Comparison of ENCODE assay signal across 18 cellular contexts in genomic region chr11:119993732-119994131, GRCh38.
A peak's percentile ranks its signal among the peaks of the same experiment; 100 is the strongest.
DNase-seq lines count a peak whose midpoint lies in the region; ATAC-seq, FAIRE-seq and TF ChIP-seq lines count a peak whose summit lies in the region.
"Had no signal": no experiment of that assay in that cellular context is flagged by ENCODE, and none has a peak within 500 bp of the region (broad histone marks: within the 10 kb centered on the region; RNA-seq: fewer than 3 reads in every experiment).

No MANE protein-coding gene starts in this region.

- H3K9ac ChIP-seq in H1 (replicated peaks in 1 of 4; ENCODE audit: extremely low read depth in 1 of 4, low read depth in 3 of 4, low read length in 3 of 4), result no peak overlapping the region
- H3K9ac ChIP-seq: GM23248 had no signal

- DNase-seq in NCI-H82 (lab: John Stamatoyannopoulos, UW) (peak; percentile 50), NCI-H82 treated with DMSO at 0.1 percent for 48 hours (lab: John Stamatoyannopoulos, UW; ENCODE audit: unreplicated experiment) (no peak), NCI-H345 treated with DMSO at 0.1 percent for 48 hours (lab: John Stamatoyannopoulos, UW; ENCODE audit: unreplicated experiment) (peak; percentile 24), H1 (ENCODE audit: low read depth in 1 of 2, low spot score in 2 of 2) (no peak), stomach (peak; percentile 92), T-helper 17 cell (no peak), kidney glomerular epithelial cell (lab: John Stamatoyannopoulos, UW) (no peak), GF-D8 (lab: John Stamatoyannopoulos, UW) (no peak)
- DNase-seq: activated CD4-positive, alpha-beta memory T cell treated with anti-CD3 and anti-CD28 coated beads for 36 hours; activated effector memory CD4-positive, alpha-beta T cell treated with Interleukin-2 at 50 U/mL for 16 hours; dorsolateral prefrontal cortex; EL; GM23248; KG1; psoas muscle; T1000; trophoblast cell had no signal

- TF ChIP-seq RAD21 in H1 (IDR thresholded peaks at IDR 0.05 in 1 of 2, conservative IDR thresholded peaks at IDR 0.05 in 1 of 2; ENCODE audit: low read depth in 2 of 2, low read length in 2 of 2), result peak; percentile 33 to 62

- peak overlapping the region; percentile 19; the same call in 1 of the 2 replicates for H3K18ac ChIP-seq in H1 (ENCODE audit: extremely low read depth, low read length)

- H4K5ac ChIP-seq in H1 (ENCODE audit: insufficient read length, low read depth, low read length), result no peak overlapping the region

- TF ChIP-seq POLR2A in H1 (IDR thresholded peaks at IDR 0.05; ENCODE audit: control extremely low read depth in 1 of 2, low read depth in 2 of 2, low read length in 2 of 2) (no peak), stomach (IDR thresholded peaks at IDR 0.05) (no peak)

- no peak overlapping the region for H3K4ac ChIP-seq in H1 (replicated peaks; ENCODE audit: insufficient read length, low read depth, low read length)

- H3K27ac Mint-ChIP-seq in T-helper 17 cell, result no peak overlapping the region
- H3K27ac Mint-ChIP-seq: activated CD4-positive, alpha-beta memory T cell treated with anti-CD3 and anti-CD28 coated beads for 36 hours had no signal

- no peaks in the 10 kb centered on the region for H3K23me2 ChIP-seq in H1 (ENCODE audit: low read depth, low read length)

- 81% methylated on average over 4 of the region's 4 CpGs; no CpG with 5 or more reads in 1 of the 2 experiments for WGBS in H1 (ENCODE audit: extremely low coverage in 1 of 2, insufficient coverage in 1 of 2, insufficient read length in 1 of 2, insufficient replicate concordance in 2 of 2, low coverage in 1 of 2, low lambda C conversion rate in 2 of 2, missing lambda C conversion rate in 1 of 2), 2 experiments
- WGBS in stomach, 5 donors, result 22 to 54% (median 33%) methylated on average over 4 of the region's 4 CpGs

- H2AFZ ChIP-seq in H1 (ENCODE audit: low read length), result no peak overlapping the region
- H2AFZ ChIP-seq: GM23248 had no signal

- no peaks in the 10 kb centered on the region for H4K20me1 ChIP-seq in H1 (replicated peaks in 1 of 2; ENCODE audit: control insufficient read depth in 1 of 2, insufficient read depth in 2 of 2, low read length in 2 of 2)

- H3K4me3 ChIP-seq in H1 (ENCODE audit: extremely low read depth in 1 of 4, insufficient read depth in 2 of 4, low read depth in 3 of 4, low read length in 4 of 4) (no peak overlapping the region), stomach (no peak overlapping the region)
- H3K4me3 ChIP-seq: dorsolateral prefrontal cortex, GM23248, psoas muscle had no signal

- no peak overlapping the region for H3K14ac ChIP-seq in H1 (ENCODE audit: insufficient read length)

- H4K8ac ChIP-seq in H1 (ENCODE audit: extremely low read depth, insufficient read depth, low read length), result no peak overlapping the region

- peaks cover 48% of the 10 kb centered on the region for H3K27me3 Mint-ChIP-seq in T-helper 17 cell

- no peak overlapping the region for H4K91ac ChIP-seq in H1 (replicated peaks; ENCODE audit: insufficient read length, low read length)

- TF ChIP-seq EP300 in H1 (IDR thresholded peaks at IDR 0.05; ENCODE audit: borderline replicate concordance in 1 of 2, low read depth in 2 of 2, low read length in 2 of 2) (no peak), stomach (IDR thresholded peaks at IDR 0.05) (no peak)

- H3K23ac ChIP-seq in H1 (ENCODE audit: insufficient read length), result no peak overlapping the region

- no peak overlapping the region; a peak in 1 of 4 replicates for H3K4me2 ChIP-seq in H1 (ENCODE audit: insufficient read depth in 1 of 2, low read depth in 2 of 2, low read length in 2 of 2)

- TF ChIP-seq CTCF in H1 (IDR thresholded peaks at IDR 0.05; ENCODE audit: control extremely low read depth in 1 of 3, insufficient read depth in 1 of 3, low read depth in 1 of 3, low read length in 3 of 3), result peak; percentile 9 to 25 (median 11); a peak in 3 of 4 replicates
- TF ChIP-seq CTCF in stomach (IDR thresholded peaks at IDR 0.05), result peak in 4 of 7 experiments; percentile 7 to 57 (median 24)

- no peak for FAIRE-seq in H1 (lab: Jason Lieb, UNC)
- FAIRE-seq: astrocyte had no signal

- peaks cover 0 to 9% (median 3%) of the 10 kb centered on the region in 4 experiments; a peak in 1 of 7 replicates for H3K4me1 ChIP-seq in H1 (replicated peaks in 1 of 4; ENCODE audit: control insufficient read depth in 3 of 4, insufficient read depth in 4 of 4, low read length in 3 of 4)
- peaks cover 0 to 21% (median 9%) of the 10 kb centered on the region in 4 donors for H3K4me1 ChIP-seq in stomach
- H3K4me1 ChIP-seq: psoas muscle had no signal

- POLR2A ChIA-PET in H1 (lab: Charles Lee; ENCODE audit: partially characterized antibody), result interaction anchor here (0.6 kb wide), 1 partner anchor 22 kb away, joined by 3 read pairs; no protein-coding TSS in a partner anchor

- no peaks in the 10 kb centered on the region for H3K79me1 ChIP-seq in H1 (ENCODE audit: low read depth, low read length)

- no peak overlapping the region for H3K4me3 Mint-ChIP-seq in T-helper 17 cell
- H3K4me3 Mint-ChIP-seq: activated CD4-positive, alpha-beta memory T cell treated with anti-CD3 and anti-CD28 coated beads for 36 hours had no signal

- no peaks in the 10 kb centered on the region for H3K4me1 Mint-ChIP-seq in T-helper 17 cell

- H3K27ac ChIP-seq in H1 (ENCODE audit: low read depth, low read length) (no peak overlapping the region), stomach (peak overlapping the region in 3 of 5 donors; percentile 38 to 62 (median 56))
- H3K27ac ChIP-seq: GM23248, psoas muscle had no signal

- no peak overlapping the region for H3K56ac ChIP-seq in H1 (replicated peaks; ENCODE audit: insufficient read length, low read depth, low read length)

- H3K27me3 ChIP-seq in H1 (replicated peaks in 1 of 4; ENCODE audit: control insufficient read depth in 3 of 4, extremely low read depth in 1 of 4, insufficient read depth in 3 of 4, low read length in 3 of 4) (no peaks in the 10 kb centered on the region), stomach (peaks cover 0 to 11% (median 0%) of the 10 kb centered on the region in 3 donors)
- H3K27me3 ChIP-seq: dorsolateral prefrontal cortex had no signal

- H2BK5ac ChIP-seq in H1 (ENCODE audit: low read depth, low read length), result no peak overlapping the region

- H2BK15ac ChIP-seq in H1 (ENCODE audit: low read length), result no peak overlapping the region; the same call in 1 of the 2 replicates

- no peak overlapping the region for H2BK20ac ChIP-seq in H1 (ENCODE audit: low read length)

- H3K36me3 Mint-ChIP-seq in T-helper 17 cell (ENCODE audit: low read depth), result no peaks in the 10 kb centered on the region
- H3K36me3 Mint-ChIP-seq: activated CD4-positive, alpha-beta memory T cell treated with anti-CD3 and anti-CD28 coated beads for 36 hours had no signal

- H3K36me3 ChIP-seq in H1 (ENCODE audit: control insufficient read depth in 2 of 4, insufficient read depth in 4 of 4, low read length in 3 of 4) (no peaks in the 10 kb centered on the region), stomach (no peaks in the 10 kb centered on the region)

- no peaks in the 10 kb centered on the region for H3K79me2 ChIP-seq in H1 (ENCODE audit: control insufficient read depth in 1 of 2, insufficient read depth in 2 of 2, low read length in 2 of 2)

- H2BK120ac ChIP-seq in H1 (replicated peaks; ENCODE audit: low read depth, low read length), result no peak overlapping the region

- CTCF ChIA-PET in H1 (lab: Charles Lee; ENCODE audit: partially characterized antibody), result interaction anchor here (0.6 to 1.4 kb wide), 13 partner anchors 8 to 347 kb away, joined by 3 to 9 read pairs (median 3); no protein-coding TSS in a partner anchor

- intact Hi-C loops in stomach (cut with DNase I; ENCODE audit: low total_unique reads), result no loop called here

- H2AK5ac ChIP-seq in H1 (ENCODE audit: low read depth, low read length), result no peak overlapping the region

- H3K9me3 ChIP-seq in H1 (ENCODE audit: insufficient read depth in 2 of 2, low read depth in 1 of 2, low read length in 1 of 2) (no peaks in the 10 kb centered on the region), stomach (no peaks in the 10 kb centered on the region), T-helper 17 cell (ENCODE audit: control insufficient read depth, low read length, poor library complexity, severe bottlenecking) (no peaks in the 10 kb centered on the region)
- H3K9me3 ChIP-seq: psoas muscle had no signal

- ATAC-seq in T-helper 17 cell, result no peak
- ATAC-seq: psoas muscle had no signal

- H2BK12ac ChIP-seq in H1 (ENCODE audit: low read depth, low read length), result no peak overlapping the region

TF ChIP-seq in H1, 55 proteins besides CTCF, POLR2A, EP300 and RAD21 (continues in another document):
- TF ChIP-seq GTF2F1 (IDR thresholded peaks at IDR 0.05; ENCODE audit: borderline replicate concordance, low read depth, low read length) (no peak), ZNF274 (IDR thresholded peaks at IDR 0.05; ENCODE audit: borderline replicate concordance, extremely low read depth, low read length) (no peak), POU5F1 (IDR thresholded peaks at IDR 0.05; ENCODE audit: low read depth, low read length) (no peak)
- TF ChIP-seq, protein P1, sequence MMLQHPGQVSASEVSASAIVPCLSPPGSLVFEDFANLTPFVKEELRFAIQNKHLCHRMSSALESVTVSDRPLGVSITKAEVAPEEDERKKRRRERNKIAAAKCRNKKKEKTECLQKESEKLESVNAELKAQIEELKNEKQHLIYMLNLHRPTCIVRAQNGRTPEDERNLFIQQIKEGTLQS (IDR thresholded peaks at IDR 0.05; ENCODE audit: insufficient read depth, low read depth, low read length), result no peak

Comparison
In these comparisons a context has a peak if more than half of its experiments do, and no peak if none do; other contexts are left out.
1. DNase-seq: peak in NCI-H82 (single experiment), NCI-H345 treated with DMSO at 0.1 percent for 48 hours (single experiment) and stomach (single experiment); none in NCI-H82 treated with DMSO at 0.1 percent for 48 hours (single experiment), H1 (0 of 2), T-helper 17 cell (0 of 3), kidney glomerular epithelial cell (single experiment) and GF-D8 (single experiment).